Comparison of ENCODE assay signal across 21 cellular contexts in the genomic region with DNA sequence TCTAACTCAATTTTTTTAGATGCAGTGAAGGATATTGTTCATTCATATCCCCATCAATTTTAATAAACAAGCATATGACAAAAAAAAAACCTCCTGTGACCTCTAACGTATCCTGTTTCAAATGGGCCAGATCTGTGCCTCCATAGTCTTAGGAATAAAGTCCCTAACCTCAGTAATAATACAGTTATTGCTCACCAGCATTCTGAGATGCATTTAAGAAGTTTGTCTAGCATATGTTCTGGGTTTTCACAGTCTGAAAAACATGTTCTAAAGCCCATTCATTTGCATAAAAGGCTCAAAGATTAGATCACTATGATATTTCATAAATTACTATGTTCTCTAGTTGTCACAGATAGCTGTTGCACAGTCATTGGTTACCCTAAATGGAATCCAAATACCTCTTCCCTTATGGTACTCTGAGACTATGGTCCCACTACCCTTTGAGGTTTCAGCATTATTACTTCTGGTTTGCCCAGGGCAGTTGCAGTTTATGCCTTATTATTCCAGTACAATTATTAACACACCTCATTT.
DNase-seq lines count a peak whose midpoint lies in the region; ATAC-seq lines count a peak whose summit lies in the region.
"Had no signal": no experiment of that assay in that cellular context is flagged by ENCODE, and none has a peak within 500 bp of the region (broad histone marks: within the 10 kb centered on the region; RNA-seq: fewer than 3 reads in every experiment).

No MANE protein-coding gene starts in this region.

- H2AFZ ChIP-seq in Karpas-422 (ENCODE audit: low read length), result no peak overlapping the region

- H3K4me3 ChIP-seq in Karpas-422 (ENCODE audit: low read length), result no peak overlapping the region
- H3K4me3 ChIP-seq: MG63, Peyer's patch, SJCRH30 had no signal

- peaks cover 13% of the 10 kb centered on the region for H3K4me1 ChIP-seq in Karpas-422 (ENCODE audit: low read length)
- H3K4me1 ChIP-seq: Peyer's patch, SJCRH30 had no signal

- no peaks in the 10 kb centered on the region for H3K27me3 ChIP-seq in Karpas-422 (ENCODE audit: low read length)
- H3K27me3 ChIP-seq: MG63, Peyer's patch, SJCRH30 had no signal

- 0 out of 2 replicates have a peak, but pooled peaks cover 2% of the 10 kb centered on the region for H3K9me2 ChIP-seq in Karpas-422 (replicated peaks; ENCODE audit: insufficient read depth, low read length)

- peaks cover 5% of the 10 kb centered on the region; the same call in 1 of the 2 replicates for H3K9me3 ChIP-seq in Karpas-422 (ENCODE audit: low read length)
- H3K9me3 ChIP-seq: MG63, Peyer's patch, SJCRH30 had no signal

- no peak for DNase-seq in Karpas-422
- no peak for DNase-seq in DMS53 (lab: John Stamatoyannopoulos, UW)
- no peak for DNase-seq in NCI-H446 treated with DMSO at 0.1 percent for 48 hours (lab: John Stamatoyannopoulos, UW)
- DNase-seq in stimulated activated CD4-positive, alpha-beta T cell treated with anti-CD3 and anti-CD28 coated beads, Interleukin-4, amount 100 ng/mL, for 1 hour, result no peak
- DNase-seq: DMS79, Kasumi-1, MG63, NCI-H1048, NCI-H1417 treated with DMSO at 0.1 percent for 48 hours, NCI-H1930, NCI-H2227 treated with DMSO at 0.1 percent for 48 hours, NCI-H510A treated with DMSO at 0.1 percent for 48 hours, NCI-H774, Peyer's patch, SJCRH30, T-helper 1 cell had no signal

- ATAC-seq in GM18502 (IDR thresholded peaks at IDR 0.05; ENCODE audit: poor library complexity, unreplicated experiment), result peak; percentile 52
- ATAC-seq in GM19351 (IDR thresholded peaks at IDR 0.05; ENCODE audit: unreplicated experiment), result peak; percentile 43
- peak; percentile 41 for ATAC-seq in HG02885 (IDR thresholded peaks at IDR 0.05; ENCODE audit: poor library complexity, unreplicated experiment)
- no peak for ATAC-seq in GM19455 (IDR thresholded peaks at IDR 0.05; ENCODE audit: unreplicated experiment)

- H3K27ac ChIP-seq in Karpas-422 (ENCODE audit: low read length), result peak overlapping the region; percentile 46; the same call in 1 of the 2 replicates
- H3K27ac ChIP-seq: C4-2B, Peyer's patch, SJCRH30 had no signal

- no peaks in the 10 kb centered on the region for H3K79me2 ChIP-seq in Karpas-422 (ENCODE audit: low read length)

- no peak overlapping the region for H3K9ac ChIP-seq in Karpas-422 (ENCODE audit: low read length)

- no peak overlapping the region for H3K4me2 ChIP-seq in Karpas-422 (ENCODE audit: low read depth, low read length, poor library complexity, severe bottlenecking)

- no peaks in the 10 kb centered on the region for H3K36me3 ChIP-seq in Karpas-422 (ENCODE audit: insufficient read depth, low read length)
- H3K36me3 ChIP-seq: MG63, Peyer's patch, SJCRH30 had no signal

- H4K20me1 ChIP-seq in Karpas-422 (ENCODE audit: insufficient read depth, low read depth, low read length), result no peaks in the 10 kb centered on the region
